8 cellular contexts compared by ENCODE assay signal in genomic region chr11:6568191-6568918, GRCh38. TPM values are rescaled to one million over a fixed set of nuclear protein-coding genes. Genes with fewer than 3 reads are reported as not detected.
A peak's percentile ranks its signal among the peaks of the same experiment; 100 is the strongest.
DNase-seq lines count a peak whose midpoint lies in the region; ATAC-seq and TF ChIP-seq lines count a peak whose summit lies in the region.

No MANE protein-coding gene starts in this region.

- H3K4me1 Mint-ChIP-seq in Calu3 (ENCODE audit: low read depth, unreplicated experiment) = no peaks in the 10 kb centered on the region

- TF ChIP-seq POLR2A in NB4 (IDR thresholded peaks at IDR 0.05; ENCODE audit: extremely low read depth, insufficient read length) = no peak

- no peaks in the 10 kb centered on the region for H3K4me1 ChIP-seq in mucosa of descending colon (ENCODE audit: low read depth)

- no peaks in the 10 kb centered on the region for H3K36me3 ChIP-seq in mucosa of descending colon (ENCODE audit: low read depth)

- no peaks in the 10 kb centered on the region for H3K9me3 ChIP-seq in mucosa of descending colon

- H3K36me3 Mint-ChIP-seq in Calu3 (ENCODE audit: insufficient read depth, unreplicated experiment) = peaks cover 21% of the 10 kb centered on the region

- no peaks in the 10 kb centered on the region for H3K9me3 Mint-ChIP-seq in Calu3 (ENCODE audit: low read depth, unreplicated experiment)

- H3K27ac Mint-ChIP-seq in Calu3 (ENCODE audit: unreplicated experiment) = no peak overlapping the region

- no peak overlapping the region for H3K4me3 Mint-ChIP-seq in Calu3 (ENCODE audit: low read depth, unreplicated experiment)

- TF ChIP-seq CTCF in NB4 (IDR thresholded peaks at IDR 0.05; ENCODE audit: low read depth, low read length) (no peak), choroid plexus epithelial cell (conservative IDR thresholded peaks at IDR 0.05; ENCODE audit: low read depth, low read length) (peak; percentile 19), mucosa of descending colon (IDR thresholded peaks at IDR 0.05) (no peak), Calu3 (IDR thresholded peaks at IDR 0.05; ENCODE audit: unreplicated experiment) (no peak)

- no peak overlapping the region for H3K4me3 ChIP-seq in NB4 (ENCODE audit: low read depth, low read length)
- H3K4me3 ChIP-seq in choroid plexus epithelial cell (ENCODE audit: low read depth, low read length) = no peak overlapping the region
- no peak overlapping the region for H3K4me3 ChIP-seq in mucosa of descending colon

- DNase-seq in Caki2 (ENCODE audit: low read depth) (peak; percentile 31), NB4 (ENCODE audit: low read depth) (peak; percentile 10), choroid plexus epithelial cell (ENCODE audit: low read depth) (peak; percentile 86), mucosa of descending colon (peak in 1 of 3 donors; percentile 31), Calu3 (no peak), activated gamma-delta T cell treated with Interleukin-2 at 50 U/mL for 16 hours (no peak)
- DNase-seq in stimulated activated naive CD4-positive, alpha-beta T cell (lab: John Stamatoyannopoulos, UW) = no peak
- DNase-seq in activated CD4-positive, CD25-positive, alpha-beta regulatory T cell treated with anti-CD3 and anti-CD28 coated beads, Interleukin-2, amount 50 U/mL, for 72 hours = no peak

- peak; percentile 31 for ATAC-seq in mucosa of descending colon

- in situ Hi-C loops in Caki2 (cut with HindIII; ENCODE audit: low pct_unique_long_range_greater_than_20kb, low sequenced_read_pairs) = no loop called here

- H3K27me3 Mint-ChIP-seq in Calu3 (ENCODE audit: unreplicated experiment) = no peaks in the 10 kb centered on the region

- CTCF ChIA-PET in Calu3 (lab: Charles Lee) = interaction anchor here (0.5 kb wide), 1 partner anchor 88 kb away, joined by 3 read pairs; no protein-coding TSS in a partner anchor

- BruUV-seq in Calu3 (replicated peaks; lab: Mats Ljungman, UMichigan) = no TSS peak

- intact Hi-C loops in mucosa of descending colon (cut with DNase I, micrococcal nuclease) (no loop called here), Calu3 (cut with micrococcal nuclease; ENCODE audit: unreplicated experiment) (no loop called here)

RNA-seq across cellular contexts. Expression of gene RRP8, which starts 35.1 kb away (rescaled TPM):
- total RNA-seq in Caki2 (2014; rRNA removed; shearing (Covaris generic); ENCODE audit: low replicate concordance) = 17.5 and 31.2 TPM in 2 replicates
- total RNA-seq in mucosa of descending colon (10 to 100 TPM; 20.5 to 33.7 (median 20.7) TPM), Calu3 (2022) (17.4 and 22.8 TPM in 2 replicates)

RNA-seq across cellular contexts. Expression of gene ILK, which starts 35.2 kb away (rescaled TPM):
- 134 and 153 TPM in 2 replicates for total RNA-seq in Caki2 (2014; rRNA removed; shearing (Covaris generic); ENCODE audit: low replicate concordance)
- 100 to 1,000 TPM; 113 to 323 (median 115) TPM for total RNA-seq in mucosa of descending colon
- 85.7 and 87.0 TPM in 2 replicates for total RNA-seq in Calu3 (2022)

RNA-seq across cellular contexts. Expression of gene TAF10, which starts 43.7 kb away (rescaled TPM):
- total RNA-seq in Caki2 (2014; rRNA removed; shearing (Covaris generic); ENCODE audit: low replicate concordance) = 35.0 and 69.0 TPM in 2 replicates
- total RNA-seq in mucosa of descending colon = 100 to 1,000 TPM in 2 of 3 donors, 10 to 100 TPM in 1; 84.0 to 135 (median 115) TPM
- 175 and 187 TPM in 2 replicates for total RNA-seq in Calu3 (2022)

RNA-seq across cellular contexts. Expression of gene TPP1, which starts 50.9 kb away (rescaled TPM):
- total RNA-seq in Caki2 (2014; rRNA removed; shearing (Covaris generic); ENCODE audit: low replicate concordance) = 17.4 and 30.0 TPM in 2 replicates
- total RNA-seq in mucosa of descending colon (100 to 1,000 TPM in 1 of 3 donors, 10 to 100 TPM in 2; 86.4 to 116 (median 93.8) TPM), Calu3 (2022) (70.6 and 71.5 TPM in 2 replicates)

Comparison
In these comparisons a context has a peak if more than half of its experiments do, and no peak if none do; other contexts are left out.
1. DNase-seq: peak in Caki2 (single experiment), NB4 (single experiment) and choroid plexus epithelial cell (single experiment); none in stimulated activated naive CD4-positive, alpha-beta T cell (0 of 6), Calu3 (single experiment), activated CD4-positive, CD25-positive, alpha-beta regulatory T cell treated with anti-CD3 and anti-CD28 coated beads, Interleukin-2, amount 50 U/mL, for 72 hours (single experiment) and activated gamma-delta T cell treated with Interleukin-2 at 50 U/mL for 16 hours (single experiment).